Comparison of ENCODE assay signal across 2 cellular contexts in genomic region chr10:21368022-21368582, GRCh38.
TF ChIP-seq lines count a peak whose summit lies in the region.

No MANE protein-coding gene starts in this region.

TF ChIP-seq in HepG2, 621 proteins besides CTCF, POLR2A, EP300 and RAD21:
- TF ChIP-seq LRRFIP1 (CRISPR knock-in tag; conservative IDR thresholded peaks at IDR 0.05) (no peak), ZNF766 (CRISPR knock-in tag; IDR thresholded peaks at IDR 0.05; ENCODE audit: borderline replicate concordance) (no peak), NFYC (CRISPR knock-in tag; IDR thresholded peaks at IDR 0.05) (peak; percentile 39; the same call in 1 of the 2 replicates), MAFK (conservative IDR thresholded peaks at IDR 0.05 in 1 of 2, IDR thresholded peaks at IDR 0.05 in 1 of 2; ENCODE audit: low read length in 2 of 2) (0 out of 4 replicates have a peak, but pooled peaks of 1 of the 2 experiments have one; percentile 5), ZNF333 (CRISPR knock-in tag; IDR thresholded peaks at IDR 0.05; ENCODE audit: borderline replicate concordance) (no peak), NR1H2 (CRISPR knock-in tag; IDR thresholded peaks at IDR 0.05; ENCODE audit: borderline replicate concordance, low read depth) (no peak)
TF ChIP-seq in HepG2: peak in this region for 2.

TF ChIP-seq in SK-N-SH, 30 proteins besides CTCF, POLR2A, EP300 and RAD21 (continued from another document):
- peak; percentile 68; the same call in 1 of the 2 replicates for TF ChIP-seq RXRA (IDR thresholded peaks at IDR 0.05; ENCODE audit: borderline replicate concordance, low read depth)
- peak; percentile 41 for TF ChIP-seq JUND (IDR thresholded peaks at IDR 0.05)
- peak; percentile 23; the same call in 1 of the 2 replicates for TF ChIP-seq NFIC (IDR thresholded peaks at IDR 0.05; ENCODE audit: borderline replicate concordance)
